1 cellular context compared by ENCODE assay signal in genomic region chr17:8481089-8481488, GRCh38.
TF ChIP-seq lines count a peak whose summit lies in the region.

No MANE protein-coding gene starts in this region.

TF ChIP-seq in K562, 482 proteins besides CTCF, POLR2A, EP300 and RAD21:
- no peak for TF ChIP-seq ZFX (CRISPR knock-in tag; IDR thresholded peaks at IDR 0.05)
- peak; percentile 70 for TF ChIP-seq RBM22 (IDR thresholded peaks at IDR 0.05; ENCODE audit: low read depth, low read length, poor library complexity, severe bottlenecking)
- no peak for TF ChIP-seq SMAD1 (IDR thresholded peaks at IDR 0.05; ENCODE audit: low read depth, low read length, partially characterized antibody)
- no peak for TF ChIP-seq ZNF146 (CRISPR knock-in tag; IDR thresholded peaks at IDR 0.05; ENCODE audit: unreplicated experiment)
- TF ChIP-seq ZNF584 (CRISPR knock-in tag; IDR thresholded peaks at IDR 0.05; ENCODE audit: low read depth), result no peak
